7 cellular contexts compared by ENCODE assay signal in the genomic region with DNA sequence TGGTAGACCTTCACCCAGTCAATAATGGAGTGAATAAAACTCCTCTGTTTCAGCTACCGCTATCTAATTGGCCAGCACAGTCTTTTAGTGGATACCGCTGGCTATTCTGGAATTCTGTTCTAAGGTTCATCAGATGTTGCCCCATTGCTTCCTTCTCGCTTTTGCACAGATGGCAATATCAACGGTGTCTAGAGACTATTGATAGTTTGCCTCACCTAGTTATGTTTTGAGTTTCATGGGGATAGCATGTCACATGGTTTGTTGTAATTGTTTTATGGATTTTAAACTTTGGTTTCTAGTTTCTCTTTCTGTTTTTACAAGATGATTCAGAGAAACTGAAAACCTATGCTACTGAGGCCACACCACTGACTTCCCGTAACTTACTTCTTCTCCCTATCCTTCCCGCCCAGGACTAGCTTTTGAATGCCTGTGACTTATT. TPM values are rescaled to one million over a fixed set of nuclear protein-coding genes. Genes with fewer than 3 reads are reported as not detected.
DNase-seq lines count a peak whose midpoint lies in the region; ATAC-seq and TF ChIP-seq lines count a peak whose summit lies in the region.

No MANE protein-coding gene starts in this region.

- H3K27me3 ChIP-seq in PC-3 (ENCODE audit: low read length), result no peaks in the 10 kb centered on the region
- H3K27me3 ChIP-seq in ovary, result no peaks in the 10 kb centered on the region
- H3K27me3 ChIP-seq in prostate gland (replicated peaks; ENCODE audit: insufficient read depth), result no peaks in the 10 kb centered on the region

- H3K36me3 ChIP-seq in PC-3 (ENCODE audit: low read depth, low read length), result peaks cover 3% of the 10 kb centered on the region; the same call in 1 of the 2 replicates
- no peaks in the 10 kb centered on the region for H3K36me3 ChIP-seq in ovary
- no peaks in the 10 kb centered on the region for H3K36me3 ChIP-seq in prostate gland

- DNase-seq in PC-3, result peak; percentile 53
- DNase-seq in dedifferentiated amniotic fluid mesenchymal stem cell (ENCODE audit: extremely low spot score), result peak; percentile 27
- DNase-seq in ovary, result no peak
- DNase-seq in COLO668 (lab: John Stamatoyannopoulos, UW; ENCODE audit: unreplicated experiment), result no peak
- DNase-seq in prostate gland (ENCODE audit: low spot score), result no peak

- peak overlapping the region; percentile 36 for H3K27ac ChIP-seq in PC-3 (ENCODE audit: low read length)
- H3K27ac ChIP-seq in ovary, result no peak overlapping the region
- H3K27ac ChIP-seq in prostate gland, result no peak overlapping the region

- H3K9ac ChIP-seq in PC-3 (ENCODE audit: low read length), result peak overlapping the region; percentile 96

- TF ChIP-seq EP300 in ovary (IDR thresholded peaks at IDR 0.05), result no peak

- H3K4me2 ChIP-seq in PC-3 (ENCODE audit: low read length), result peak overlapping the region; percentile 99

- H3K9me2 ChIP-seq in PC-3 (replicated peaks; ENCODE audit: low read length), result no peaks in the 10 kb centered on the region

- intact Hi-C loops in PC-3 (cut with micrococcal nuclease) (loop anchor here (2.0 to 5.0 kb wide), 3 partner anchors 55 to 131 kb away; partner anchors contain the start of gene ATR), ovary (cut with DNase I) (no loop called here), prostate gland (cut with DNase I) (no loop called here)

- no peaks in the 10 kb centered on the region for H4K20me1 ChIP-seq in PC-3 (ENCODE audit: low read length)

- H3K4me3 ChIP-seq in PC-3 (ENCODE audit: low read length), result peak overlapping the region; percentile 98
- peak overlapping the region; percentile 86 for H3K4me3 ChIP-seq in ovary
- H3K4me3 ChIP-seq in prostate gland, result peak overlapping the region in 1 of 2 donors; percentile 93

- POLR2A ChIA-PET in PC-3 (lab: Charles Lee; ENCODE audit: unreplicated experiment), result no interaction called here

- no peak for TF ChIP-seq POLR2A in ovary (IDR thresholded peaks at IDR 0.05)
- TF ChIP-seq POLR2A in prostate gland (IDR thresholded peaks at IDR 0.05), result no peak

- 69 to 78% (median 72%) methylated on average over 6 of the region's 6 CpGs for WGBS in ovary, 3 donors
- WGBS in prostate gland, result 81% methylated on average over 6 of the region's 6 CpGs

- no peak overlapping the region for H2AFZ ChIP-seq in PC-3 (ENCODE audit: low read length)

- peaks cover 49% of the 10 kb centered on the region for H3K79me2 ChIP-seq in PC-3 (ENCODE audit: low read length)

- peaks cover 19% of the 10 kb centered on the region for H3K4me1 ChIP-seq in PC-3 (ENCODE audit: insufficient read depth, low read length)
- peaks cover 4% of the 10 kb centered on the region for H3K4me1 ChIP-seq in ovary (ENCODE audit: insufficient read depth)
- H3K4me1 ChIP-seq in prostate gland (replicated peaks), result peaks cover 6% of the 10 kb centered on the region

- ATAC-seq in GM18867 (IDR thresholded peaks at IDR 0.05; ENCODE audit: unreplicated experiment), result peak; percentile 56
- peak; percentile 51 for ATAC-seq in HG02678 (IDR thresholded peaks at IDR 0.05; ENCODE audit: unreplicated experiment)
- ATAC-seq in PC-3, result peak; percentile 40

- TF ChIP-seq CTCF in PC-3 (conservative IDR thresholded peaks at IDR 0.05; ENCODE audit: low read depth, low read length) (no peak), ovary (IDR thresholded peaks at IDR 0.05) (no peak), prostate gland (IDR thresholded peaks at IDR 0.05) (no peak)

- H3K9me3 ChIP-seq in PC-3 (ENCODE audit: low read length) (no peaks in the 10 kb centered on the region), ovary (no peaks in the 10 kb centered on the region), prostate gland (no peaks in the 10 kb centered on the region)

- no TSS peak for BruUV-seq in PC-3 (replicated peaks; lab: Mats Ljungman, UMichigan)

- CTCF ChIA-PET in PC-3 (lab: Charles Lee), result no interaction called here

- no peaks in the 10 kb centered on the region for H3F3A ChIP-seq in PC-3 (ENCODE audit: low read length, unreplicated experiment)

RNA-seq across cellular contexts. Expression of gene XRN1, which starts 2.0 kb away (rescaled TPM):
- total RNA-seq in PC-3 (2014; rRNA removed) (16.5 and 23.0 TPM in 2 replicates), ovary (10 to 100 TPM; 31.1 to 49.9 (median 43.5) TPM), prostate gland (10 to 100 TPM; 32.1 to 33.3 TPM)
- 10 to 100 TPM in 1 of 2 donors, 1 to 10 TPM in 1; 7.6 to 12.9 TPM for polyA plus RNA-seq in ovary

Comparison
In these comparisons a context has a peak if more than half of its experiments do, and no peak if none do; other contexts are left out.
1. DNase-seq: peak in PC-3 (single experiment) and dedifferentiated amniotic fluid mesenchymal stem cell (single experiment); none in ovary (0 of 5), COLO668 (single experiment) and prostate gland (single experiment).
2. Peak in every context shown above with its lines, with median percentiles within 50 percentile points of each other: ATAC-seq.